9 cellular contexts compared by ENCODE assay signal in genomic region chr13:45178349-45179142, GRCh38. TPM values are rescaled to one million over a fixed set of nuclear protein-coding genes. Genes with fewer than 3 reads are reported as not detected.
DNase-seq lines count a peak whose midpoint lies in the region; ATAC-seq, FAIRE-seq and TF ChIP-seq lines count a peak whose summit lies in the region.
"Had no signal": no experiment of that assay in that cellular context is flagged by ENCODE, and none has a peak within 500 bp of the region (broad histone marks: within the 10 kb centered on the region; RNA-seq: fewer than 3 reads in every experiment).

No MANE protein-coding gene starts in this region.

- H2AFZ ChIP-seq in PC-9, result no peak overlapping the region

- 0 out of 2 replicates have a peak, but pooled peaks cover 4% of the 10 kb centered on the region for H3K9me3 ChIP-seq in PC-9 (ENCODE audit: insufficient read depth, low read depth)
- no peaks in the 10 kb centered on the region for H3K9me3 ChIP-seq in Peyer's patch

- no peak overlapping the region for H3K4me3 ChIP-seq in astrocyte of the spinal cord (ENCODE audit: low read depth, low read length)
- H3K4me3 ChIP-seq in PC-9, result no peak overlapping the region
- no peak overlapping the region for H3K4me3 ChIP-seq in Peyer's patch

- DNase-seq in AG08395 (ENCODE audit: low spot score), result peak; percentile 10
- DNase-seq in HEK293T (ENCODE audit: extremely low spot score), result peak; percentile 37
- DNase-seq in astrocyte of the spinal cord (ENCODE audit: low read depth, low spot score), result peak; percentile 92
- peak; percentile 43 to 53 for DNase-seq in lung microvascular endothelial cell (ENCODE audit: low read depth in 2 of 2)
- DNase-seq in PC-9, result no peak
- no peak for DNase-seq in GM12891 (ENCODE audit: insufficient read length, low spot score)
- no peak for DNase-seq in Peyer's patch
- DNase-seq: retina had no signal

- in situ Hi-C loops in astrocyte of the spinal cord (cut with HindIII; ENCODE audit: low sequenced_read_pairs), result no loop called here

- TF ChIP-seq POLR2A in GM12891 (IDR thresholded peaks at IDR 0.05; ENCODE audit: low read depth, low read length) (no peak), Peyer's patch (IDR thresholded peaks at IDR 0.05) (no peak)

- H3K27me3 ChIP-seq in PC-9 (ENCODE audit: insufficient read depth, low read depth) (no peaks in the 10 kb centered on the region), Peyer's patch (no peaks in the 10 kb centered on the region)

- no peak for FAIRE-seq in GM12891 (lab: Jason Lieb, UNC)

- CTCF ChIA-PET in HEK293T (lab: Yijun Ruan, JAX), result no interaction called here
- CTCF ChIA-PET in PC-9 (lab: Charles Lee), result interaction anchor here (0.6 kb wide), 1 partner anchor 86 kb away, joined by 5 read pairs; no protein-coding TSS in a partner anchor

- H3K36me3 ChIP-seq in PC-9 (ENCODE audit: low read depth) (peaks cover 4% of the 10 kb centered on the region), Peyer's patch (no peaks in the 10 kb centered on the region)

- intact Hi-C loops in PC-9 (cut with micrococcal nuclease; ENCODE audit: unreplicated experiment), result no loop called here

- no TSS peak for BruUV-seq in PC-9 (replicated peaks; lab: Mats Ljungman, UMichigan)

- no peaks in the 10 kb centered on the region for H3K9me2 ChIP-seq in PC-9 (ENCODE audit: insufficient read depth)

- no peaks in the 10 kb centered on the region for H3K4me1 ChIP-seq in PC-9 (replicated peaks; ENCODE audit: insufficient read depth)
- H3K4me1 ChIP-seq in Peyer's patch, result peaks cover 0 to 13% (median 0%) of the 10 kb centered on the region in 4 donors

- POLR2A ChIA-PET in HEK293T (lab: Yijun Ruan, JAX) (no interaction called here), PC-9 (lab: Charles Lee; ENCODE audit: unreplicated experiment) (interaction anchor here (0.8 kb wide), 1 partner anchor 123 kb away, joined by 10 read pairs; no protein-coding TSS in a partner anchor)

- H3K27ac ChIP-seq in PC-9 (no peak overlapping the region), Peyer's patch (no peak overlapping the region)

- H3K4me2 ChIP-seq in PC-9, result no peak overlapping the region

- peaks cover 21% of the 10 kb centered on the region; the same call in 1 of the 2 replicates for H3K79me2 ChIP-seq in PC-9 (ENCODE audit: low read depth)

- H4K20me1 ChIP-seq in PC-9 (ENCODE audit: insufficient read depth), result no peaks in the 10 kb centered on the region

- TF ChIP-seq CTCF in astrocyte of the spinal cord (IDR thresholded peaks at IDR 0.05; ENCODE audit: low read depth, low read length), result no peak
- no peak for TF ChIP-seq CTCF in PC-9 (conservative IDR thresholded peaks at IDR 0.05)
- no peak for TF ChIP-seq CTCF in Peyer's patch (IDR thresholded peaks at IDR 0.05)

- ATAC-seq in HG03139 (IDR thresholded peaks at IDR 0.05; ENCODE audit: unreplicated experiment), result no peak

- H3F3A ChIP-seq in PC-9 (ENCODE audit: insufficient read depth, low read depth), result no peaks in the 10 kb centered on the region; the same call in 1 of the 2 replicates

TF ChIP-seq in HEK293T, 16 proteins besides CTCF, POLR2A, EP300 and RAD21:
- 0 out of 2 replicates have a peak, but pooled peaks have one; percentile 8 for TF ChIP-seq CTBP1 (IDR thresholded peaks at IDR 0.05; ENCODE audit: borderline replicate concordance)
- TF ChIP-seq SUZ12 (IDR thresholded peaks at IDR 0.05), result no peak
- TF ChIP-seq ZNF384 (IDR thresholded peaks at IDR 0.05), result peak; percentile 55
- peak; percentile 42; the same call in 1 of the 2 replicates for TF ChIP-seq PKNOX1 (IDR thresholded peaks at IDR 0.05)

TF ChIP-seq in GM12891, 5 proteins besides CTCF, POLR2A, EP300 and RAD21:
- TF ChIP-seq SPI1 (IDR thresholded peaks at IDR 0.05; ENCODE audit: low read depth, low read length) (no peak), POLR2AphosphoS5 (IDR thresholded peaks at IDR 0.05; ENCODE audit: low read depth, low read length) (no peak), POU2F2 (IDR thresholded peaks at IDR 0.05; ENCODE audit: low read depth, low read length) (no peak), TAF1 (IDR thresholded peaks at IDR 0.05; ENCODE audit: low read depth, low read length) (no peak), PAX5 (IDR thresholded peaks at IDR 0.05; ENCODE audit: insufficient read depth, low read length, severe bottlenecking) (no peak)
TF ChIP-seq in GM12891: peak in this region for 0.

RNA-seq across cellular contexts. Expression of gene KCTD4, which starts 22.3 kb away (rescaled TPM):
- not detected in 2 replicates for total RNA-seq in lung microvascular endothelial cell
- total RNA-seq in PC-9 (2021), result not detected in 2 replicates
- not detected for polyA plus RNA-seq in GM12891 (2012; ENCODE audit: low read depth, missing spikeins)
- total RNA-seq in Peyer's patch, result under 1 TPM in 1 of 4 donors, not detected in 3; 0.35 TPM

RNA-seq across cellular contexts. Expression of gene GTF2F2, which starts 58.2 kb away (rescaled TPM):
- total RNA-seq in lung microvascular endothelial cell (13.9 and 14.5 TPM in 2 replicates), PC-9 (2021) (26.5 and 28.8 TPM in 2 replicates), Peyer's patch (10 to 100 TPM in 3 of 4 donors, 1 to 10 TPM in 1; 8.2 to 14.0 (median 12.4) TPM)
- polyA plus RNA-seq in GM12891 (2012; ENCODE audit: low read depth, missing spikeins), result 10.7 TPM

Comparison
In these comparisons a context has a peak if more than half of its experiments do, and no peak if none do; other contexts are left out.
1. DNase-seq: peak in AG08395 (single experiment), HEK293T (single experiment), astrocyte of the spinal cord (single experiment) and lung microvascular endothelial cell (2 of 2); none in PC-9 (0 of 2), GM12891 (single experiment) and Peyer's patch (0 of 3).